In the genomic region with DNA sequence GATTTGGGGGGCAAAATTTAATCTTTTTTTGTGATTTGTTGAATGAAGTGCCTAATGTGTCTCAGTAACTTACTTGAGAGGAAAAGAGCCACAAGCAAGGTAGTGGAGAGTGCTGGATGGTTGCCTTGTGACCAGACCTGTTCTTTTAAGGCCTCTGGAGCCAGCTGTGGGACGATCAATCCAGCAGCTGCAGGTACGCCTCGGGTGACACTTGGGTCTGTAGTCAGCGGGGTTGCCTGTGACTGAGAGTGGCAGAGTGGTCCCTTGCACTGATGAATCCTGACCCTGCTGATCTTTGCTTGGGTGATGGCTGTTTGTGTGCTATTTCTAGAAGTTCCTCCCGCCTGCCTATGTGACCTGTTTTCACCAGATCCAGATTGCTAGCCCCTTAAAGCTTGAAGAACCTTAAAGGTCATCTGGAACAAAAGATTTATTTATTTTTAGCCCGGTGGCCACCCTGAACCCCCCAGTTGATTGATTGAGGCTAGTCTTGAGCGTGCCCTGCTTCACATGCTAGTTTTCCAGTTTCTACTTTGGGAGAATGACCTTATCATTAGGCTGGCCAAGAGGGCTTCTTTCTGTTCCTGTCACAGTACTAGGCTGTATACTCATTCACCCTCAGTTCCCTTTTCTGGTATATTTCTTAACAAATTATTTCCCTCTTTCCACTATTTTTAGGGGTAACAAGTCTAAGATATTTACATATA, we compare ENCODE assay signal across 11 cellular contexts. TPM values are rescaled to one million over a fixed set of nuclear protein-coding genes. Genes with fewer than 3 reads are reported as not detected.
DNase-seq lines count a peak whose midpoint lies in the region; ATAC-seq and TF ChIP-seq lines count a peak whose summit lies in the region.
"Had no signal": no experiment of that assay in that cellular context is flagged by ENCODE, and none has a peak within 500 bp of the region (broad histone marks: within the 10 kb centered on the region; RNA-seq: fewer than 3 reads in every experiment).

No MANE protein-coding gene starts in this region.

- ATAC-seq in CD4-positive, CD25-positive, alpha-beta regulatory T cell (ENCODE audit: low read depth in 2 of 2), result no peak
- ATAC-seq in natural killer cell treated with Interleukin-12 subunit alpha and Interleukin-12 subunit beta and Interleukin-15 and Interleukin-18, amount 100 ng/mL, for 72 hours, result peak in 1 of 2 donors; percentile 10
- no peak for ATAC-seq in body of pancreas
- ATAC-seq: HCT116 had no signal

- H3K4me1 ChIP-seq in CD4-positive, CD25-positive, alpha-beta regulatory T cell (ENCODE audit: control insufficient read depth, insufficient read depth, low read length, poor library complexity, severe bottlenecking), result peaks cover 99% of the 10 kb centered on the region
- no peaks in the 10 kb centered on the region for H3K4me1 ChIP-seq in body of pancreas
- H3K4me1 ChIP-seq: Caco-2 had no signal

- H3K4me3 Mint-ChIP-seq in CD4-positive, CD25-positive, alpha-beta regulatory T cell, result peak overlapping the region; percentile 84 to 96 (median 86)
- peak overlapping the region in 1 of 4 donors; percentile 71 for H3K4me3 Mint-ChIP-seq in IgD-negative memory B cell
- H3K4me3 Mint-ChIP-seq in natural killer cell treated with Interleukin-12 subunit alpha and Interleukin-12 subunit beta and Interleukin-15 and Interleukin-18, amount 100 ng/mL, for 72 hours, result peak overlapping the region; percentile 89

- H3K27ac Mint-ChIP-seq in CD4-positive, CD25-positive, alpha-beta regulatory T cell, result peak overlapping the region; percentile 89 to 100 (median 98)
- H3K27ac Mint-ChIP-seq in IgD-negative memory B cell, result peak overlapping the region in 2 of 3 donors; percentile 0 to 83
- H3K27ac Mint-ChIP-seq in natural killer cell treated with Interleukin-12 subunit alpha and Interleukin-12 subunit beta and Interleukin-15 and Interleukin-18, amount 100 ng/mL, for 72 hours, result peak overlapping the region; percentile 97 to 98

- no peak for TF ChIP-seq CTCF in body of pancreas (IDR thresholded peaks at IDR 0.05)

- intact Hi-C loops in body of pancreas (cut with DNase I), result no loop called here

- H3K4me1 Mint-ChIP-seq in CD4-positive, CD25-positive, alpha-beta regulatory T cell, result peaks cover 63 to 99% (median 88%) of the 10 kb centered on the region in 4 donors
- peaks cover 4 to 13% (median 5%) of the 10 kb centered on the region in 3 donors for H3K4me1 Mint-ChIP-seq in IgD-negative memory B cell
- H3K4me1 Mint-ChIP-seq in natural killer cell treated with Interleukin-12 subunit alpha and Interleukin-12 subunit beta and Interleukin-15 and Interleukin-18, amount 100 ng/mL, for 72 hours (ENCODE audit: low read depth in 2 of 2), result peaks cover 88 to 93% of the 10 kb centered on the region in 2 donors

- H3K9me3 Mint-ChIP-seq in CD4-positive, CD25-positive, alpha-beta regulatory T cell, result no peaks in the 10 kb centered on the region
- H3K9me3 Mint-ChIP-seq in IgD-negative memory B cell, result peaks cover 0 to 2% (median 1%) of the 10 kb centered on the region in 3 donors
- H3K9me3 Mint-ChIP-seq in natural killer cell treated with Interleukin-12 subunit alpha and Interleukin-12 subunit beta and Interleukin-15 and Interleukin-18, amount 100 ng/mL, for 72 hours, result no peaks in the 10 kb centered on the region

- no peak for DNase-seq in CD4-positive, CD25-positive, alpha-beta regulatory T cell
- no peak for DNase-seq in caudate nucleus (lab: John Stamatoyannopoulos, UW)
- no peak for DNase-seq in natural killer cell treated with Interleukin-12 subunit alpha and Interleukin-12 subunit beta and Interleukin-15 and Interleukin-18, amount 100 ng/mL, for 72 hours (ENCODE audit: low spot score)
- DNase-seq in NCI-H69 (lab: John Stamatoyannopoulos, UW), result no peak
- no peak for DNase-seq in body of pancreas
- no peak for DNase-seq in MG63
- DNase-seq in NCI-H2029 (lab: John Stamatoyannopoulos, UW), result no peak
- DNase-seq: Caco-2 had no signal

- H3K36me3 Mint-ChIP-seq in CD4-positive, CD25-positive, alpha-beta regulatory T cell, result peaks cover 20% of the 10 kb centered on the region
- H3K36me3 Mint-ChIP-seq in IgD-negative memory B cell, result peaks cover 1% of the 10 kb centered on the region
- H3K36me3 Mint-ChIP-seq in natural killer cell treated with Interleukin-12 subunit alpha and Interleukin-12 subunit beta and Interleukin-15 and Interleukin-18, amount 100 ng/mL, for 72 hours, result peaks cover 20% of the 10 kb centered on the region

- H3K36me3 ChIP-seq in CD4-positive, CD25-positive, alpha-beta regulatory T cell (ENCODE audit: control insufficient read depth, insufficient read depth, low read length), result no peaks in the 10 kb centered on the region
- no peaks in the 10 kb centered on the region for H3K36me3 ChIP-seq in body of pancreas (replicated peaks in 1 of 2; ENCODE audit: insufficient read depth in 1 of 2, low read depth in 2 of 2)
- H3K36me3 ChIP-seq in MG63, result no peaks in the 10 kb centered on the region

- H3K27me3 ChIP-seq in CD4-positive, CD25-positive, alpha-beta regulatory T cell (ENCODE audit: control insufficient read depth, insufficient read depth, low read length), result no peaks in the 10 kb centered on the region
- H3K27me3 ChIP-seq in body of pancreas (no peaks in the 10 kb centered on the region), MG63 (no peaks in the 10 kb centered on the region)

- H3K4me3 ChIP-seq in CD4-positive, CD25-positive, alpha-beta regulatory T cell (ENCODE audit: low read depth, low read length), result peak overlapping the region; percentile 84
- H3K4me3 ChIP-seq in body of pancreas (no peak overlapping the region), MG63 (no peak overlapping the region)

- H3K9me3 ChIP-seq in CD4-positive, CD25-positive, alpha-beta regulatory T cell (ENCODE audit: control insufficient read depth in 2 of 2, low read length in 2 of 2), result no peaks in the 10 kb centered on the region
- no peaks in the 10 kb centered on the region for H3K9me3 ChIP-seq in body of pancreas
- no peaks in the 10 kb centered on the region for H3K9me3 ChIP-seq in MG63
- H3K9me3 ChIP-seq: Caco-2 had no signal

- no peak for TF ChIP-seq POLR2A in body of pancreas (IDR thresholded peaks at IDR 0.05)

- WGBS in body of pancreas, 2 donors, result 52 to 71% methylated on average over 4 to 7 of the region's 7 CpGs

- peak overlapping the region; percentile 87 for H3K27ac ChIP-seq in CD4-positive, CD25-positive, alpha-beta regulatory T cell (ENCODE audit: insufficient read depth, low read length, poor library complexity, severe bottlenecking)
- H3K27ac ChIP-seq in caudate nucleus (ENCODE audit: low read depth, low read length), result peak overlapping the region; percentile 39
- peak overlapping the region in 2 of 4 donors; percentile 46 to 69 for H3K27ac ChIP-seq in body of pancreas
- H3K27ac ChIP-seq: KMS-11 had no signal

- no peaks in the 10 kb centered on the region for H3K27me3 Mint-ChIP-seq in CD4-positive, CD25-positive, alpha-beta regulatory T cell
- H3K27me3 Mint-ChIP-seq in IgD-negative memory B cell, result peaks cover 1% of the 10 kb centered on the region
- no peaks in the 10 kb centered on the region for H3K27me3 Mint-ChIP-seq in natural killer cell treated with Interleukin-12 subunit alpha and Interleukin-12 subunit beta and Interleukin-15 and Interleukin-18, amount 100 ng/mL, for 72 hours

RNA-seq across cellular contexts. Expression of a gene that starts 23.2 kb away (rescaled TPM):
- 457 TPM for total RNA-seq in CD4-positive, CD25-positive, alpha-beta regulatory T cell
- 100 to 1,000 TPM; 194 to 221 (median 199) TPM for polyA plus RNA-seq in CD4-positive, CD25-positive, alpha-beta regulatory T cell
- 9.6 TPM for polyA plus RNA-seq in IgD-negative memory B cell
- total RNA-seq in natural killer cell treated with Interleukin-12 subunit alpha and Interleukin-12 subunit beta and Interleukin-15 and Interleukin-18, amount 100 ng/mL, for 72 hours, result 100 to 1,000 TPM; 182 to 216 TPM
- total RNA-seq in body of pancreas, result 10 to 100 TPM; 18.2 to 82.4 TPM
- total RNA-seq in MG63 (2014; rRNA removed; shearing (Covaris generic); ENCODE audit: low replicate concordance), result 5.3 and 6.0 TPM in 2 replicates

Comparison
In these comparisons a context has a peak if more than half of its experiments do, and no peak if none do; other contexts are left out.
1. H3K27ac Mint-ChIP-seq: peak in every context shown above with its lines; median percentile 98 in CD4-positive, CD25-positive, alpha-beta regulatory T cell; 98 in natural killer cell treated with Interleukin-12 subunit alpha and Interleukin-12 subunit beta and Interleukin-15 and Interleukin-18, amount 100 ng/mL, for 72 hours; 42 in IgD-negative memory B cell.